In genomic region chr21:35779690-35780570, GRCh38 we compare ENCODE assay signal across 15 cellular contexts.
DNase-seq lines count a peak whose midpoint lies in the region; ATAC-seq and TF ChIP-seq lines count a peak whose summit lies in the region.
"Had no signal": no experiment of that assay in that cellular context is flagged by ENCODE, and none has a peak within 500 bp of the region (broad histone marks: within the 10 kb centered on the region; RNA-seq: fewer than 3 reads in every experiment).

No MANE protein-coding gene starts in this region.

- H3K27ac ChIP-seq in SJSA1 (peak overlapping the region; percentile 90), fibroblast of lung (ENCODE audit: insufficient read depth, low read length) (no peak overlapping the region), testis (peak overlapping the region; percentile 26 to 42)
- H3K27ac ChIP-seq: SK-N-MC had no signal

- no peak overlapping the region for H3K9ac ChIP-seq in fibroblast of lung (ENCODE audit: insufficient read depth, low read length)

- DNase-seq in NCI-H2227 treated with DMSO at 0.1 percent for 48 hours (lab: John Stamatoyannopoulos, UW) (peak; percentile 3), NCI-H2227 (lab: John Stamatoyannopoulos, UW; ENCODE audit: unreplicated experiment) (no peak), SJSA1 (ENCODE audit: low read depth in 1 of 2, low spot score in 2 of 2) (peak; percentile 77 to 88), fibroblast of lung (ENCODE audit: low read depth in 2 of 2) (peak; percentile 46 to 90), testis (peak; percentile 58), putamen (ENCODE audit: low spot score) (no peak)
- DNase-seq: activated CD4-positive, alpha-beta T cell treated with anti-CD3 and anti-CD28 coated beads for 4 hours; activated effector memory CD4-positive, alpha-beta T cell treated with Interleukin-2 at 50 U/mL for 16 hours; GDM1; H9; hypothalamus had no signal

- 38 to 51% methylated on average over 7 of the region's 7 CpGs for WGBS in testis, 2 donors

- H3K36me3 ChIP-seq in SJSA1 (no peaks in the 10 kb centered on the region), fibroblast of lung (ENCODE audit: control insufficient read depth, insufficient read depth, low read length) (no peaks in the 10 kb centered on the region), testis (ENCODE audit: low read depth, missing control alignments) (no peaks in the 10 kb centered on the region)

- H3K4me3 ChIP-seq in SJSA1 = no peak overlapping the region
- no peak overlapping the region for H3K4me3 ChIP-seq in fibroblast of lung (replicated peaks in 1 of 4; ENCODE audit: control extremely low read depth in 1 of 4, insufficient read depth in 1 of 4, low read depth in 3 of 4, low read length in 4 of 4)
- H3K4me3 ChIP-seq in testis = no peak overlapping the region
- H3K4me3 ChIP-seq: coronary artery, SK-N-MC had no signal

- H3K27me3 ChIP-seq in SJSA1 (replicated peaks) = no peaks in the 10 kb centered on the region
- no peaks in the 10 kb centered on the region for H3K27me3 ChIP-seq in fibroblast of lung (ENCODE audit: control insufficient read depth, insufficient read depth, low read length)
- H3K27me3 ChIP-seq in testis = no peaks in the 10 kb centered on the region

- H3K79me2 ChIP-seq in fibroblast of lung (ENCODE audit: control insufficient read depth, insufficient read depth, low read length) = no peaks in the 10 kb centered on the region

- no peak for ATAC-seq in HG02763 (IDR thresholded peaks at IDR 0.05; ENCODE audit: unreplicated experiment)
- no peak for ATAC-seq in GM21786 (IDR thresholded peaks at IDR 0.05; ENCODE audit: unreplicated experiment)

- no peak overlapping the region for H3K4me2 ChIP-seq in fibroblast of lung (ENCODE audit: extremely low read depth, insufficient read depth, low read length)

- H3K9me3 ChIP-seq in SJSA1 (replicated peaks) (no peaks in the 10 kb centered on the region), fibroblast of lung (ENCODE audit: control insufficient read depth, insufficient read depth, low read depth, low read length) (no peaks in the 10 kb centered on the region), testis (no peaks in the 10 kb centered on the region)

- intact Hi-C loops in testis (cut with DNase I; ENCODE audit: low total_unique reads) = no loop called here

- TF ChIP-seq CTCF in fibroblast of lung (conservative IDR thresholded peaks at IDR 0.05 in 1 of 2, IDR thresholded peaks at IDR 0.05 in 1 of 2; ENCODE audit: low read depth in 1 of 2, low read length in 2 of 2) = no peak
- no peak for TF ChIP-seq CTCF in testis (IDR thresholded peaks at IDR 0.05)

- H3K4me1 ChIP-seq in SJSA1 (replicated peaks) = peaks cover 19% of the 10 kb centered on the region
- peaks cover 4% of the 10 kb centered on the region for H3K4me1 ChIP-seq in fibroblast of lung (ENCODE audit: control insufficient read depth, extremely low read depth, insufficient read depth, low read length)
- peaks cover 20% of the 10 kb centered on the region for H3K4me1 ChIP-seq in testis

- no peaks in the 10 kb centered on the region for H4K20me1 ChIP-seq in fibroblast of lung (ENCODE audit: control insufficient read depth, extremely low read depth, insufficient read depth, low read length)

- TF ChIP-seq POLR2A in testis (IDR thresholded peaks at IDR 0.05) = no peak

- no peak overlapping the region for H2AFZ ChIP-seq in fibroblast of lung (ENCODE audit: low read length)

Comparison
In these comparisons a context has a peak if more than half of its experiments do, and no peak if none do; other contexts are left out.
1. DNase-seq: peak in NCI-H2227 treated with DMSO at 0.1 percent for 48 hours (single experiment), SJSA1 (2 of 2), fibroblast of lung (2 of 2) and testis (single experiment); none in NCI-H2227 (single experiment) and putamen (single experiment).